In genomic region chr9:92438900-92439526, GRCh38 we compare ENCODE assay signal across 9 cellular contexts. TPM values are rescaled to one million over a fixed set of nuclear protein-coding genes. Genes with fewer than 3 reads are reported as not detected.
DNase-seq lines count a peak whose midpoint lies in the region; ATAC-seq, FAIRE-seq and TF ChIP-seq lines count a peak whose summit lies in the region.
"Had no signal": no experiment of that assay in that cellular context is flagged by ENCODE, and none has a peak within 500 bp of the region (broad histone marks: within the 10 kb centered on the region; RNA-seq: fewer than 3 reads in every experiment).

No MANE protein-coding gene starts in this region.

- H4K20me1 ChIP-seq in SK-N-SH (ENCODE audit: insufficient read depth), result no peaks in the 10 kb centered on the region

- ATAC-seq in SK-N-SH treated with all-trans-retinoic acid at 6 μM for 48 hours (no peak), HG03457 (IDR thresholded peaks at IDR 0.05; ENCODE audit: unreplicated experiment) (no peak)

- CTCF ChIA-PET in SK-N-SH (lab: Yijun Ruan, JAX), result interaction anchor here (0.6 to 5.2 kb wide), 24 partner anchors 10 to 301 kb away, joined by 3 to 61 read pairs (median 4); partner anchors contain the start of genes CENPP, NOL8 and OMD

- no peak overlapping the region for H3K9ac ChIP-seq in SK-N-SH

- H3K27ac ChIP-seq in SK-N-SH (ENCODE audit: low read depth in 2 of 2, low read length in 1 of 2) (peak overlapping the region in 1 of 2 experiments; percentile 41; a peak in 1 of 4 replicates), Peyer's patch (no peak overlapping the region), small intestine (ENCODE audit: low read depth in 1 of 2, low read length in 1 of 2) (no peak overlapping the region)

- DNase-seq in SK-N-SH, result peak; percentile 19
- no peak for DNase-seq in Peyer's patch
- peak; percentile 18 for DNase-seq in fibroblast of gingiva (ENCODE audit: low read depth)
- no peak for DNase-seq in small intestine
- DNase-seq in kidney glomerular epithelial cell (lab: John Stamatoyannopoulos, UW), result no peak
- DNase-seq in stimulated activated CD4-positive, alpha-beta T cell treated with anti-CD3 and anti-CD28 coated beads, Interleukin-4, amount 100 ng/mL, for 24 hours, result no peak
- DNase-seq: NK-92 treated with Interleukin-12 subunit alpha and Interleukin-12 subunit beta, amount 100 ng/mL, for 24 hours had no signal

- H3K9me3 ChIP-seq in SK-N-SH, result no peaks in the 10 kb centered on the region
- H3K9me3 ChIP-seq in Peyer's patch, result no peaks in the 10 kb centered on the region
- no peaks in the 10 kb centered on the region for H3K9me3 ChIP-seq in small intestine (ENCODE audit: control insufficient read depth, low read depth)

- peaks cover 7% of the 10 kb centered on the region for H3F3A ChIP-seq in SK-N-SH (replicated peaks; ENCODE audit: insufficient read depth)

- H3K4me1 ChIP-seq in SK-N-SH (ENCODE audit: control insufficient read depth in 1 of 2, insufficient read depth in 2 of 2, low read depth in 1 of 2, low read length in 1 of 2) (peaks cover 0 to 5% of the 10 kb centered on the region in 2 experiments; a peak in 1 of 4 replicates), Peyer's patch (no peaks in the 10 kb centered on the region), small intestine (ENCODE audit: control insufficient read depth in 2 of 2, insufficient read depth in 1 of 2, low read depth in 1 of 2, low read length in 1 of 2) (no peaks in the 10 kb centered on the region)

- WGBS in SK-N-SH (ENCODE audit: low lambda C conversion rate), result 65% methylated on average over 5 of the region's 5 CpGs
- WGBS in small intestine, 3 donors, result 79 to 85% (median 84%) methylated on average over 5 of the region's 5 CpGs

- H3K27me3 ChIP-seq in SK-N-SH (ENCODE audit: insufficient read depth), result no peaks in the 10 kb centered on the region
- no peaks in the 10 kb centered on the region for H3K27me3 ChIP-seq in Peyer's patch
- H3K27me3 ChIP-seq in small intestine (ENCODE audit: control insufficient read depth in 2 of 2, insufficient read depth in 2 of 2, low read length in 2 of 2), result no peaks in the 10 kb centered on the region

- H2AFZ ChIP-seq in SK-N-SH (ENCODE audit: low read depth), result no peak overlapping the region

- H3K4me2 ChIP-seq in SK-N-SH, result peak overlapping the region; percentile 37; the same call in 1 of the 2 replicates

- TF ChIP-seq POLR2A in Peyer's patch (IDR thresholded peaks at IDR 0.05), result no peak

- H3K79me2 ChIP-seq in SK-N-SH (ENCODE audit: insufficient read depth), result no peaks in the 10 kb centered on the region

- TF ChIP-seq RAD21 in SK-N-SH (IDR thresholded peaks at IDR 0.05; ENCODE audit: low read length), result peak; percentile 66

- no peak for TF ChIP-seq EP300 in SK-N-SH (IDR thresholded peaks at IDR 0.05; ENCODE audit: borderline replicate concordance in 1 of 2, low read depth in 1 of 2, low read length in 1 of 2)

- POLR2A ChIA-PET in SK-N-SH (lab: Yijun Ruan, JAX), result interaction anchor here (1.6 kb wide), 1 partner anchor 114 kb away, joined by 6 read pairs; the partner anchor contains the start of genes CENPP and NOL8

- TF ChIP-seq CTCF in SK-N-SH (IDR thresholded peaks at IDR 0.05) (peak; percentile 55), Peyer's patch (IDR thresholded peaks at IDR 0.05) (peak in 4 of 6 experiments; percentile 31 to 39 (median 34))

- H3K9me2 ChIP-seq in SK-N-SH, result no peaks in the 10 kb centered on the region

- peak; percentile 76 for FAIRE-seq in small intestine (lab: Jason Lieb, UNC)

- H3K36me3 ChIP-seq in SK-N-SH (replicated peaks in 1 of 2; ENCODE audit: control insufficient read depth in 1 of 2, insufficient read depth in 2 of 2, low read length in 1 of 2), result no peaks in the 10 kb centered on the region
- no peaks in the 10 kb centered on the region for H3K36me3 ChIP-seq in Peyer's patch
- no peaks in the 10 kb centered on the region for H3K36me3 ChIP-seq in small intestine (ENCODE audit: control insufficient read depth in 2 of 2, insufficient read depth in 2 of 2, low read length in 2 of 2)

- H3K4me3 ChIP-seq in SK-N-SH (ENCODE audit: low read depth in 2 of 2, low read length in 1 of 2), result no peak overlapping the region
- no peak overlapping the region for H3K4me3 ChIP-seq in Peyer's patch
- H3K4me3 ChIP-seq in small intestine (ENCODE audit: low read depth in 1 of 2, low read length in 2 of 2), result no peak overlapping the region

TF ChIP-seq in SK-N-SH, 30 proteins besides CTCF, POLR2A, EP300 and RAD21:
- TF ChIP-seq FOXM1 (IDR thresholded peaks at IDR 0.05; ENCODE audit: low read depth) (no peak), SMC3 (IDR thresholded peaks at IDR 0.05; ENCODE audit: low read depth, low read length) (peak; percentile 27)

TF ChIP-seq in SK-N-SH treated with all-trans-retinoic acid at 6 μM for 48 hours, 23 proteins besides CTCF, POLR2A, EP300 and RAD21 (continues in another document):
- TF ChIP-seq ZNF565 (CRISPR knock-in tag; conservative IDR thresholded peaks at IDR 0.05; ENCODE audit: low read depth) (no peak), TCF4 (CRISPR knock-in tag; IDR thresholded peaks at IDR 0.05; ENCODE audit: borderline replicate concordance) (no peak), ZFP3 (CRISPR knock-in tag; IDR thresholded peaks at IDR 0.05) (no peak), CREB5 (CRISPR knock-in tag; IDR thresholded peaks at IDR 0.05; ENCODE audit: low read depth) (no peak), RARB (CRISPR knock-in tag; IDR thresholded peaks at IDR 0.05) (no peak), ZC3H10 (CRISPR knock-in tag; IDR thresholded peaks at IDR 0.05) (no peak), TOX (CRISPR knock-in tag; IDR thresholded peaks at IDR 0.05; ENCODE audit: borderline replicate concordance) (no peak), CSDC2 (CRISPR knock-in tag; IDR thresholded peaks at IDR 0.05) (no peak), ESRRG (CRISPR knock-in tag; IDR thresholded peaks at IDR 0.05) (no peak), ISL1 (CRISPR knock-in tag; IDR thresholded peaks at IDR 0.05) (no peak), OSR1 (CRISPR knock-in tag; IDR thresholded peaks at IDR 0.05) (no peak), SNAI2 (CRISPR knock-in tag; IDR thresholded peaks at IDR 0.05) (no peak)
- TF ChIP-seq, protein P1, sequence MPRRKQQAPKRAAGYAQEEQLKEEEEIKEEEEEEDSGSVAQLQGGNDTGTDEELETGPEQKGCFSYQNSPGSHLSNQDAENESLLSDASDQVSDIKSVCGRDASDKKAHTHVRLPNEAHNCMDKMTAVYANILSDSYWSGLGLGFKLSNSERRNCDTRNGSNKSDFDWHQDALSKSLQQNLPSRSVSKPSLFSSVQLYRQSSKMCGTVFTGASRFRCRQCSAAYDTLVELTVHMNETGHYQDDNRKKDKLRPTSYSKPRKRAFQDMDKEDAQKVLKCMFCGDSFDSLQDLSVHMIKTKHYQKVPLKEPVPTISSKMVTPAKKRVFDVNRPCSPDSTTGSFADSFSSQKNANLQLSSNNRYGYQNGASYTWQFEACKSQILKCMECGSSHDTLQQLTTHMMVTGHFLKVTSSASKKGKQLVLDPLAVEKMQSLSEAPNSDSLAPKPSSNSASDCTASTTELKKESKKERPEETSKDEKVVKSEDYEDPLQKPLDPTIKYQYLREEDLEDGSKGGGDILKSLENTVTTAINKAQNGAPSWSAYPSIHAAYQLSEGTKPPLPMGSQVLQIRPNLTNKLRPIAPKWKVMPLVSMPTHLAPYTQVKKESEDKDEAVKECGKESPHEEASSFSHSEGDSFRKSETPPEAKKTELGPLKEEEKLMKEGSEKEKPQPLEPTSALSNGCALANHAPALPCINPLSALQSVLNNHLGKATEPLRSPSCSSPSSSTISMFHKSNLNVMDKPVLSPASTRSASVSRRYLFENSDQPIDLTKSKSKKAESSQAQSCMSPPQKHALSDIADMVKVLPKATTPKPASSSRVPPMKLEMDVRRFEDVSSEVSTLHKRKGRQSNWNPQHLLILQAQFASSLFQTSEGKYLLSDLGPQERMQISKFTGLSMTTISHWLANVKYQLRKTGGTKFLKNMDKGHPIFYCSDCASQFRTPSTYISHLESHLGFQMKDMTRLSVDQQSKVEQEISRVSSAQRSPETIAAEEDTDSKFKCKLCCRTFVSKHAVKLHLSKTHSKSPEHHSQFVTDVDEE (CRISPR knock-in tag; IDR thresholded peaks at IDR 0.05), result no peak

RNA-seq across cellular contexts. Expression of gene OMD, which starts 14.7 kb away (rescaled TPM):
- polyA plus RNA-seq in SK-N-SH (2012; rRNA removed), result 0.03 TPM in 1 of 2 replicates, not detected in the other
- polyA plus RNA-seq in SK-N-SH (2012; cell fraction: cytosol; rRNA removed), result 0.03 and 0.05 TPM in 2 replicates
- not detected in 2 replicates for polyA plus RNA-seq in SK-N-SH (2012; cell fraction: nucleus; rRNA removed)
- total RNA-seq in Peyer's patch, result 1 to 10 TPM in 3 of 4 donors, not detected in 1; 1.2 to 5.4 (median 4.5) TPM
- polyA plus RNA-seq in small intestine, result 1 to 10 TPM in 1 of 3 donors, under 1 TPM in 1, not detected in 1; 0.27 to 3.6 TPM

RNA-seq across cellular contexts. Expression of gene OGN, which starts 34.6 kb away (rescaled TPM):
- polyA plus RNA-seq in SK-N-SH (2012; rRNA removed), result 0.03 TPM in 2 replicates
- polyA plus RNA-seq in SK-N-SH (2012; cell fraction: cytosol; rRNA removed), result 0.07 and 0.09 TPM in 2 replicates
- polyA plus RNA-seq in SK-N-SH (2012; cell fraction: nucleus; rRNA removed), result 0.02 TPM in 1 of 2 replicates, not detected in the other
- 1 to 10 TPM; 2.6 to 9.7 (median 3.5) TPM for total RNA-seq in Peyer's patch
- polyA plus RNA-seq in small intestine, result 1 to 10 TPM in 2 of 3 donors, not detected in 1; 1.1 to 6.7 TPM

RNA-seq across cellular contexts. Expression of gene ASPN, which starts 43.3 kb away (rescaled TPM):
- polyA plus RNA-seq in SK-N-SH (2012; rRNA removed), result 0.76 and 1.7 TPM in 2 replicates
- polyA plus RNA-seq in SK-N-SH (2012; cell fraction: cytosol; rRNA removed), result 1.8 and 2.4 TPM in 2 replicates
- 0.35 and 1.4 TPM in 2 replicates for polyA plus RNA-seq in SK-N-SH (2012; cell fraction: nucleus; rRNA removed)
- 1 to 10 TPM; 2.5 to 4.7 (median 4.4) TPM for total RNA-seq in Peyer's patch
- 1 to 10 TPM in 2 of 3 donors, under 1 TPM in 1; 0.22 to 2.8 (median 1.6) TPM for polyA plus RNA-seq in small intestine

Comparison
In these comparisons a context has a peak if more than half of its experiments do, and no peak if none do; other contexts are left out.
1. DNase-seq: peak in SK-N-SH (single experiment) and fibroblast of gingiva (single experiment); none in Peyer's patch (0 of 3), small intestine (single experiment), kidney glomerular epithelial cell (single experiment) and stimulated activated CD4-positive, alpha-beta T cell treated with anti-CD3 and anti-CD28 coated beads, Interleukin-4, amount 100 ng/mL, for 24 hours (single experiment).